ENCODE assay signal across 8 cellular contexts in the genomic region with DNA sequence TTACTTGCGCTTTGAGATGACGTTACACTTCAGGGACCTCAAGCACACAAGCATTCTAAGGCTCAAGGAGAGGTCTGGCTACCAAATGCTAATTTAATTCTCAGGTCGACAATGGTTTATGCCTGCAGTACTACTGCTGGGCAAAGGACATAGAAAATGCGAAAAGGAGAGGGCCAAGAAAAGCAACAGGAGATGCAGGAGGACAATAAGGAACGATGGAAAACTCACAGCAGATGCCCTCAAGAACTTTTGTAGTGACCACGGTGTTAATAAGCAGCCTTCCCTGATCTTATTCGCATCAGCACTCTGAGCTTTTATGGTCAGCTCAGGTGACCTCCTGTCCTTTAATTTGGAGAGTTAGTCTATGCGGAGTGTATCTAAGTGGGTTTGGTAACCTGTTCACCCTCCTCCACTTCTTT.
DNase-seq lines count a peak whose midpoint lies in the region; ATAC-seq lines count a peak whose summit lies in the region.

No MANE protein-coding gene starts in this region.

- H3K27ac Mint-ChIP-seq in activated CD8-positive, alpha-beta memory T cell treated with anti-CD3 and anti-CD28 coated beads, Interleukin-2, amount 10 ng/mL, durations not matched to agents 7 days and 5 days = peak overlapping the region; percentile 86
- peak overlapping the region; percentile 95 for H3K27ac Mint-ChIP-seq in activated T-helper 1 cell treated with anti-CD3 and anti-CD28 coated beads, Interleukin-12 subunit alpha, Interleukin-12 subunit beta, Interleukin-2, Interleukin-4 antibody, amounts not matched to agents 30 ng/mL and 10 ng/mL and 1 ng/mL, durations not matched to agents 14 hours and 24 hours and 36 hours

- H3K36me3 Mint-ChIP-seq in activated CD8-positive, alpha-beta memory T cell treated with anti-CD3 and anti-CD28 coated beads, Interleukin-2, amount 10 ng/mL, durations not matched to agents 7 days and 5 days = peaks cover 4% of the 10 kb centered on the region
- H3K36me3 Mint-ChIP-seq in activated T-helper 1 cell treated with anti-CD3 and anti-CD28 coated beads, Interleukin-12 subunit alpha, Interleukin-12 subunit beta, Interleukin-2, Interleukin-4 antibody, amounts not matched to agents 30 ng/mL and 10 ng/mL and 1 ng/mL, durations not matched to agents 14 hours and 24 hours and 36 hours (ENCODE audit: low read depth) = peaks cover 3% of the 10 kb centered on the region

- CTCF ChIA-PET in activated CD8-positive, alpha-beta memory T cell treated with anti-CD3 and anti-CD28 coated beads, Interleukin-2, amount 10 ng/mL, durations not matched to agents 7 days and 5 days (lab: Charles Lee) = interaction anchor here (0.9 kb wide), 1 partner anchor 71 kb away, joined by 3 read pairs; no protein-coding TSS in a partner anchor

- peaks cover 28% of the 10 kb centered on the region for H3K4me1 Mint-ChIP-seq in activated CD8-positive, alpha-beta memory T cell treated with anti-CD3 and anti-CD28 coated beads, Interleukin-2, amount 10 ng/mL, durations not matched to agents 7 days and 5 days
- H3K4me1 Mint-ChIP-seq in activated T-helper 1 cell treated with anti-CD3 and anti-CD28 coated beads, Interleukin-12 subunit alpha, Interleukin-12 subunit beta, Interleukin-2, Interleukin-4 antibody, amounts not matched to agents 30 ng/mL and 10 ng/mL and 1 ng/mL, durations not matched to agents 14 hours and 24 hours and 36 hours (ENCODE audit: low read depth) = peaks cover 39% of the 10 kb centered on the region

- ATAC-seq in activated CD8-positive, alpha-beta memory T cell treated with anti-CD3 and anti-CD28 coated beads, Interleukin-2, amount 10 ng/mL, durations not matched to agents 7 days and 5 days = no peak
- peak; percentile 39 for ATAC-seq in HG03095 (IDR thresholded peaks at IDR 0.05; ENCODE audit: unreplicated experiment)
- ATAC-seq in stimulated activated naive CD8-positive, alpha-beta T cell treated with anti-CD3 and anti-CD28 coated beads, Interleukin-15, Interleukin-2, amounts not matched to agents 100 U/mL and 50 U/mL, for 24 hours = peak; percentile 47

- no peaks in the 10 kb centered on the region for H3K36me3 ChIP-seq in iPS DF 6.9 (ENCODE audit: control insufficient read depth, insufficient read depth, low read length)

- H3K4me3 ChIP-seq in iPS DF 6.9 (ENCODE audit: low read length) = peak overlapping the region; percentile 42; the same call in 1 of the 2 replicates

- DNase-seq in activated CD8-positive, alpha-beta memory T cell treated with anti-CD3 and anti-CD28 coated beads, Interleukin-2, amount 10 ng/mL, durations not matched to agents 7 days and 5 days = no peak
- no peak for DNase-seq in activated CD8-positive, alpha-beta memory T cell treated with anti-CD3 and anti-CD28 coated beads, Interleukin-2, amount 50 U/mL, for 4 hours
- DNase-seq in activated T-helper 1 cell treated with anti-CD3 and anti-CD28 coated beads, Interleukin-12 subunit alpha, Interleukin-12 subunit beta, Interleukin-2, Interleukin-4 antibody, amounts not matched to agents 30 ng/mL and 10 ng/mL and 1 ng/mL, durations not matched to agents 14 hours and 24 hours and 36 hours (ENCODE audit: low spot score) = no peak
- DNase-seq in iPS DF 6.9 (ENCODE audit: low read depth, low spot score) (no peak), mesenteric fat pad (ENCODE audit: low spot score) (no peak)
- DNase-seq in stimulated activated naive CD8-positive, alpha-beta T cell treated with anti-CD3 and anti-CD28 coated beads, Interleukin-15, Interleukin-2, amounts not matched to agents 100 U/mL and 50 U/mL, for 24 hours = no peak
- DNase-seq in NK-92 treated with Interleukin-12 subunit alpha and Interleukin-12 subunit beta, amount 100 ng/mL, for 24 hours (lab: John Stamatoyannopoulos, UW) = no peak

- no peaks in the 10 kb centered on the region for H3K4me1 ChIP-seq in iPS DF 6.9 (ENCODE audit: control insufficient read depth, insufficient read depth, low read length)

- H3K27me3 Mint-ChIP-seq in activated CD8-positive, alpha-beta memory T cell treated with anti-CD3 and anti-CD28 coated beads, Interleukin-2, amount 10 ng/mL, durations not matched to agents 7 days and 5 days = peaks cover 4% of the 10 kb centered on the region
- peaks cover 7% of the 10 kb centered on the region for H3K27me3 Mint-ChIP-seq in activated T-helper 1 cell treated with anti-CD3 and anti-CD28 coated beads, Interleukin-12 subunit alpha, Interleukin-12 subunit beta, Interleukin-2, Interleukin-4 antibody, amounts not matched to agents 30 ng/mL and 10 ng/mL and 1 ng/mL, durations not matched to agents 14 hours and 24 hours and 36 hours (ENCODE audit: insufficient read depth)

- H3K9me3 Mint-ChIP-seq in activated CD8-positive, alpha-beta memory T cell treated with anti-CD3 and anti-CD28 coated beads, Interleukin-2, amount 10 ng/mL, durations not matched to agents 7 days and 5 days (ENCODE audit: low read depth) = no peaks in the 10 kb centered on the region
- peaks cover 4% of the 10 kb centered on the region for H3K9me3 Mint-ChIP-seq in activated T-helper 1 cell treated with anti-CD3 and anti-CD28 coated beads, Interleukin-12 subunit alpha, Interleukin-12 subunit beta, Interleukin-2, Interleukin-4 antibody, amounts not matched to agents 30 ng/mL and 10 ng/mL and 1 ng/mL, durations not matched to agents 14 hours and 24 hours and 36 hours

- H3K27me3 ChIP-seq in iPS DF 6.9 (ENCODE audit: control insufficient read depth, insufficient read depth, low read length) = no peaks in the 10 kb centered on the region

- intact Hi-C loops in activated T-helper 1 cell treated with anti-CD3 and anti-CD28 coated beads, Interleukin-12 subunit alpha, Interleukin-12 subunit beta, Interleukin-2, Interleukin-4 antibody, amounts not matched to agents 30 ng/mL and 10 ng/mL and 1 ng/mL, durations not matched to agents 14 hours and 24 hours and 36 hours (cut with micrococcal nuclease) = loop anchor here (1.0 to 2.0 kb wide), 5 partner anchors 150 to 1378 kb away; a partner anchor contains a TSS

- no peak overlapping the region for H3K27ac ChIP-seq in iPS DF 6.9 (ENCODE audit: low read length)

- H3K9me3 ChIP-seq in iPS DF 6.9 (ENCODE audit: control insufficient read depth, insufficient read depth, low read length) = no peaks in the 10 kb centered on the region

- H3K4me3 Mint-ChIP-seq in activated CD8-positive, alpha-beta memory T cell treated with anti-CD3 and anti-CD28 coated beads, Interleukin-2, amount 10 ng/mL, durations not matched to agents 7 days and 5 days = peak overlapping the region; percentile 77
- H3K4me3 Mint-ChIP-seq in activated T-helper 1 cell treated with anti-CD3 and anti-CD28 coated beads, Interleukin-12 subunit alpha, Interleukin-12 subunit beta, Interleukin-2, Interleukin-4 antibody, amounts not matched to agents 30 ng/mL and 10 ng/mL and 1 ng/mL, durations not matched to agents 14 hours and 24 hours and 36 hours = peak overlapping the region; percentile 91

- WGBS in iPS DF 6.9 (ENCODE audit: insufficient coverage, insufficient read length) = no CpG with 5 or more reads among the region's 8 CpGs
